ENCODE assay signal across 8 cellular contexts in the genomic region with DNA sequence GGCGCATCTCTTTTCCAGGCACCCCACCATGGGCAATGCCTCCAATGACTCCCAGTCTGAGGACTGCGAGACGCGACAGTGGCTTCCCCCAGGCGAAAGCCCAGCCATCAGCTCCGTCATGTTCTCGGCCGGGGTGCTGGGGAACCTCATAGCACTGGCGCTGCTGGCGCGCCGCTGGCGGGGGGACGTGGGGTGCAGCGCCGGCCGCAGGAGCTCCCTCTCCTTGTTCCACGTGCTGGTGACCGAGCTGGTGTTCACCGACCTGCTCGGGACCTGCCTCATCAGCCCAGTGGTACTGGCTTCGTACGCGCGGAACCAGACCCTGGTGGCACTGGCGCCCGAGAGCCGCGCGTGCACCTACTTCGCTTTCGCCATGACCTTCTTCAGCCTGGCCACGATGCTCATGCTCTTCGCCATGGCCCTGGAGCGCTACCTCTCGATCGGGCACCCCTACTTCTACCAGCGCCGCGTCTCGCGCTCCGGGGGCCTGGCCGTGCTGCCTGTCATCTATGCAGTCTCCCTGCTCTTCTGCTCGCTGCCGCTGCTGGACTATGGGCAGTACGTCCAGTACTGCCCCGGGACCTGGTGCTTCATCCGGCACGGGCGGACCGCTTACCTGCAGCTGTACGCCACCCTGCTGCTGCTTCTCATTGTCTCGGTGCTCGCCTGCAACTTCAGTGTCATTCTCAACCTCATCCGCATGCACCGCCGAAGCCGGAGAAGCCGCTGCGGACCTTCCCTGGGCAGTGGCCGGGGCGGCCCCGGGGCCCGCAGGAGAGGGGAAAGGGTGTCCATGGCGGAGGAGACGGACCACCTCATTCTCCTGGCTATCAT. TPM values are rescaled to one million over a fixed set of nuclear protein-coding genes. Genes with fewer than 3 reads are reported as not detected.
A peak's percentile ranks its signal among the peaks of the same experiment; 100 is the strongest.
DNase-seq lines count a peak whose midpoint lies in the region; ATAC-seq and TF ChIP-seq lines count a peak whose summit lies in the region.

No MANE protein-coding gene starts in this region.

- peaks cover 50% of the 10 kb centered on the region for H3K4me1 Mint-ChIP-seq in activated B cell treated with CpG ODN at 0.5 μM for 24 hours

- peak overlapping the region; percentile 88 for H3K4me3 Mint-ChIP-seq in activated B cell treated with CpG ODN at 0.5 μM for 24 hours

- no peaks in the 10 kb centered on the region for H3K9me3 ChIP-seq in lower lobe of right lung

- H3K36me3 ChIP-seq in lower lobe of right lung, result no peaks in the 10 kb centered on the region

- CTCF ChIA-PET in activated B cell treated with CpG ODN at 0.5 μM for 24 hours (lab: Charles Lee), result no interaction called here

- peaks cover 4% of the 10 kb centered on the region for H3K27me3 ChIP-seq in lower lobe of right lung (ENCODE audit: low read depth)

- H3K4me3 ChIP-seq in coronary artery (peak overlapping the region; percentile 81), lower lobe of right lung (peak overlapping the region; percentile 68)

- H3K27ac ChIP-seq in coronary artery, result peak overlapping the region in 1 of 2 donors; percentile 74
- peak overlapping the region; percentile 84 for H3K27ac ChIP-seq in lower lobe of right lung

- H3K4me1 ChIP-seq in lower lobe of right lung, result peaks cover 35% of the 10 kb centered on the region

- TF ChIP-seq CTCF in activated B cell treated with CpG ODN at 0.5 μM for 24 hours (IDR thresholded peaks at IDR 0.05) (no peak), coronary artery (IDR thresholded peaks at IDR 0.05) (no peak), lower lobe of right lung (IDR thresholded peaks at IDR 0.05) (no peak)

- peak; percentile 30 for DNase-seq in EH (ENCODE audit: low read depth)
- peak; percentile 31 for DNase-seq in activated B cell treated with CpG ODN at 0.5 μM for 24 hours
- no peak for DNase-seq in coronary artery (ENCODE audit: low spot score)
- peak; percentile 69 for DNase-seq in lower lobe of right lung
- DNase-seq in stimulated activated CD8-positive, alpha-beta memory T cell treated with anti-CD3 and anti-CD28 coated beads, Interleukin-15, amount 100 ng/mL, for 4 hours (ENCODE audit: low read depth in 2 of 2), result peak; percentile 10 to 19
- DNase-seq in NCI-H1436 treated with DMSO at 0.1 percent for 48 hours (lab: John Stamatoyannopoulos, UW), result no peak
- DNase-seq in globus pallidus (ENCODE audit: low spot score), result no peak

- peaks cover 55% of the 10 kb centered on the region for H3K27me3 Mint-ChIP-seq in activated B cell treated with CpG ODN at 0.5 μM for 24 hours

- intact Hi-C loops in activated B cell treated with CpG ODN at 0.5 μM for 24 hours (cut with micrococcal nuclease), result loop anchor here (1.0 to 5.0 kb wide), 3 partner anchors 10 to 478 kb away; a partner anchor contains a TSS
- intact Hi-C loops in lower lobe of right lung (cut with DNase I), result no loop called here

- no peaks in the 10 kb centered on the region for H3K36me3 Mint-ChIP-seq in activated B cell treated with CpG ODN at 0.5 μM for 24 hours (ENCODE audit: low read depth)

- peak overlapping the region; percentile 4 for H3K27ac Mint-ChIP-seq in activated B cell treated with CpG ODN at 0.5 μM for 24 hours

- POLR2A ChIA-PET in activated B cell treated with CpG ODN at 0.5 μM for 24 hours (lab: Charles Lee), result no interaction called here

- H3K9me3 Mint-ChIP-seq in activated B cell treated with CpG ODN at 0.5 μM for 24 hours, result peaks cover 3% of the 10 kb centered on the region

- peak; percentile 17 for ATAC-seq in HG02981 (IDR thresholded peaks at IDR 0.05; ENCODE audit: unreplicated experiment)
- peak; percentile 29 for ATAC-seq in activated B cell treated with CpG ODN at 0.5 μM for 24 hours (ENCODE audit: low read depth)
- ATAC-seq in lower lobe of right lung, result peak; percentile 47 to 48

RNA-seq across cellular contexts. Expression of a gene that starts 0.6 kb away (rescaled TPM):
- total RNA-seq in activated B cell treated with CpG ODN at 0.5 μM for 24 hours (0.09 and 0.12 TPM in 2 replicates), lower lobe of right lung (6.2 TPM)

RNA-seq across cellular contexts. Expression of a gene that starts 47.2 kb away (rescaled TPM):
- not detected in 2 replicates for total RNA-seq in activated B cell treated with CpG ODN at 0.5 μM for 24 hours
- 2.2 TPM for total RNA-seq in lower lobe of right lung

Comparison
In these comparisons a context has a peak if more than half of its experiments do, and no peak if none do; other contexts are left out.
1. DNase-seq: peak in EH (single experiment), activated B cell treated with CpG ODN at 0.5 μM for 24 hours (single experiment), lower lobe of right lung (single experiment) and stimulated activated CD8-positive, alpha-beta memory T cell treated with anti-CD3 and anti-CD28 coated beads, Interleukin-15, amount 100 ng/mL, for 4 hours (2 of 2); none in coronary artery (single experiment), NCI-H1436 treated with DMSO at 0.1 percent for 48 hours (single experiment) and globus pallidus (single experiment).
2. Peak in every context shown above with its lines, with median percentiles within 50 percentile points of each other: ATAC-seq.